29 cellular contexts compared by ENCODE assay signal in the genomic region with DNA sequence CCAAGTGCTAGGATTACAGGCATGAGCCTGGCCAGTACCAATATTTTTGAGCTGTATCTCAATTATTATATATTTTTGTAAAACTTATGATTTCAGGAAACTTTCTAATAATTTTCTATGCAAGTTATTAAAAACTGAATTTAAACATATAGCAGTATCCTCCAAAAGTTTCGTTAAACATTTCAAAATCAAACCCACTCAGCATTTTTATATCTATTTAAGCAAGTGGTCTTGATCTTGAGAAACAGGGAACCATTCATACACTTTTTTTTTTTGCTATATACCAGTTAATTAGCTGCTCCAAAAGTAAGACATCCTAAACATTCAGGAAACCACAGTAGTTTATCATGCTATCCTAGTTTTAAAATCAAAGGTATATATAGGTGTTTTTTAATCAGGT. TPM values are rescaled to one million over a fixed set of nuclear protein-coding genes. Genes with fewer than 3 reads are reported as not detected.
"Had no signal": no experiment of that assay in that cellular context is flagged by ENCODE, and none has a peak within 500 bp of the region (broad histone marks: within the 10 kb centered on the region; RNA-seq: fewer than 3 reads in every experiment).

No MANE protein-coding gene starts in this region.

- H3K27ac ChIP-seq: colonic mucosa, epithelial cell of prostate, esophagus squamous epithelium, gastrocnemius medialis, heart right ventricle, left lung, lower lobe of right lung had no signal

- H3K9me3 ChIP-seq: colonic mucosa, esophagus squamous epithelium, mucosa of descending colon had no signal

- H3K4me3 ChIP-seq: colonic mucosa, esophagus squamous epithelium, gastrocnemius medialis, heart right ventricle, left lung, lower lobe of right lung, mucosa of descending colon had no signal

- ATAC-seq: effector memory CD8-positive, alpha-beta T cell; esophagus mucosa; gastrocnemius medialis; heart right ventricle; left cardiac atrium; left lung; left ventricle myocardium superior; lower lobe of right lung; mucosa of descending colon had no signal

- H3K27me3 ChIP-seq: colonic mucosa, esophagus squamous epithelium, gastrocnemius medialis, heart right ventricle, left lung had no signal

- H3K4me1 ChIP-seq: colonic mucosa, esophagus squamous epithelium, gastrocnemius medialis, heart right ventricle, left lung, lower lobe of right lung had no signal

- H3K36me3 ChIP-seq: colonic mucosa, esophagus squamous epithelium, gastrocnemius medialis, heart right ventricle, left lung, lower lobe of right lung had no signal

- FAIRE-seq: endometrium, islet of Langerhans, keratinocyte had no signal

- DNase-seq: colonic mucosa; cortex of kidney; effector CD8-positive, alpha-beta T cell; effector memory CD8-positive, alpha-beta T cell; endodermal cell; esophagus squamous epithelium; foreskin fibroblast; foreskin melanocyte; gastrocnemius medialis; glutamatergic neuron; head of caudate nucleus; heart right ventricle; hippocampal formation; left cardiac atrium; left lung; left ventricle myocardium superior; lower lobe of right lung; mesenchymal stem cell; mucosa of descending colon had no signal

RNA-seq across cellular contexts. Expression of a gene that starts 22.0 kb away (rescaled TPM):
- total RNA-seq: colonic mucosa, endodermal cell, esophagus mucosa, gastrocnemius medialis, glomerular endothelial cell, heart right ventricle, left cardiac atrium, left lung, left ventricle myocardium superior, lower lobe of right lung, lung microvascular endothelial cell, mesenteric fat pad, mesothelial cell of epicardium, mucosa of descending colon, myocyte had no signal
- polyA plus RNA-seq: keratinocyte had no signal
